24 cellular contexts compared by ENCODE assay signal in genomic region chr10:35888400-35888799, GRCh38.
"Had no signal": no experiment of that assay in that cellular context is flagged by ENCODE, and none has a peak within 500 bp of the region (broad histone marks: within the 10 kb centered on the region; RNA-seq: fewer than 3 reads in every experiment).

No MANE protein-coding gene starts in this region.

- H3K4me2 ChIP-seq: smooth muscle cell had no signal

- DNase-seq: effector CD8-positive, alpha-beta T cell; endodermal cell; esophagus squamous epithelium; hypothalamus; immature natural killer cell; islet precursor cell; left ventricle myocardium superior; lower lobe of right lung; naive thymus-derived CD8-positive, alpha-beta T cell; nephron progenitor cell; nucleus accumbens; stimulated activated CD4-positive, alpha-beta T cell treated with anti-CD3 and anti-CD28 coated beads, Interleukin-12 subunit alpha, Interleukin-12 subunit beta, amount 100 ng/mL, for 4 hours; stimulated activated CD4-positive, alpha-beta T cell treated with anti-CD3 and anti-CD28 coated beads, Interleukin-1b, Interleukin-23, amount 100 ng/mL, for 48 hours; stimulated activated CD4-positive, alpha-beta T cell treated with anti-CD3 and anti-CD28 coated beads, Interleukin-4, amount 100 ng/mL, for 1 hour; stimulated activated naive CD4-positive, alpha-beta T cell treated with Interleukin-2 at 50 U/mL for 16 hours; stomach; thyroid gland had no signal

- ATAC-seq: left ventricle myocardium superior; lower lobe of right lung; naive thymus-derived CD8-positive, alpha-beta T cell; sciatic nerve; stimulated activated effector memory CD8-positive, alpha-beta T cell treated with anti-CD3 and anti-CD28 coated beads, Interleukin-12 subunit alpha, Interleukin-12 subunit beta, amount 100 ng/mL, for 72 hours had no signal

- H3K4me3 ChIP-seq: esophagus squamous epithelium, lower lobe of right lung, prostate gland, right atrium auricular region, smooth muscle cell, stomach, thyroid gland had no signal

- H3K4me1 ChIP-seq: lower lobe of right lung, prostate gland, right atrium auricular region, thyroid gland had no signal

- H3K27ac ChIP-seq: esophagus squamous epithelium, lower lobe of right lung, prostate gland, right atrium auricular region, stomach, thyroid gland had no signal

- H3K36me3 ChIP-seq: esophagus squamous epithelium, lower lobe of right lung, prostate gland, right atrium auricular region, stomach, thyroid gland had no signal

- H3K27me3 ChIP-seq: esophagus squamous epithelium, right atrium auricular region, stomach, thyroid gland had no signal

- FAIRE-seq: colon, frontal cortex had no signal

- H3K9me3 ChIP-seq: esophagus squamous epithelium, lower lobe of right lung, prostate gland, right atrium auricular region, stomach, thyroid gland had no signal
